Comparison of ENCODE assay signal across 16 cellular contexts in genomic region chr2:237350597-237350996, GRCh38.
"Had no signal": no experiment of that assay in that cellular context is flagged by ENCODE, and none has a peak within 500 bp of the region (broad histone marks: within the 10 kb centered on the region; RNA-seq: fewer than 3 reads in every experiment).

No MANE protein-coding gene starts in this region.

- H3K27ac Mint-ChIP-seq: activated CD8-positive, alpha-beta memory T cell treated with anti-CD3 and anti-CD28 coated beads, Interleukin-2, amount 10 ng/mL, durations not matched to agents 7 days and 5 days; activated naive CD8-positive, alpha-beta T cell treated with anti-CD3 and anti-CD28 coated beads for 36 hours; activated T-cell treated with anti-CD3 and anti-CD28 coated beads, Interleukin-2, amount 50 U/mL, for 72 hours; naive thymus-derived CD8-positive, alpha-beta T cell; progenitor cell of endocrine pancreas had no signal

- H3K36me3 Mint-ChIP-seq: activated CD8-positive, alpha-beta memory T cell treated with anti-CD3 and anti-CD28 coated beads, Interleukin-2, amount 10 ng/mL, durations not matched to agents 7 days and 5 days; activated naive CD8-positive, alpha-beta T cell treated with anti-CD3 and anti-CD28 coated beads for 36 hours had no signal

- H3K27ac ChIP-seq: foreskin keratinocyte, upper lobe of left lung had no signal

- H3K9me3 Mint-ChIP-seq: activated naive CD8-positive, alpha-beta T cell treated with anti-CD3 and anti-CD28 coated beads for 36 hours; activated T-cell treated with anti-CD3 and anti-CD28 coated beads, Interleukin-2, amount 50 U/mL, for 72 hours; naive thymus-derived CD8-positive, alpha-beta T cell had no signal

- DNase-seq: activated CD4-positive, alpha-beta T cell treated with anti-CD3 and anti-CD28 coated beads, Interleukin-2, amount 50 U/mL, for 48 hours; activated CD4-positive, CD25-positive, alpha-beta regulatory T cell treated with anti-CD3 and anti-CD28 coated beads, Interleukin-2, amount 50 U/mL, for 72 hours; activated CD8-positive, alpha-beta memory T cell treated with anti-CD3 and anti-CD28 coated beads, Interleukin-2, amount 10 ng/mL, durations not matched to agents 7 days and 5 days; activated gamma-delta T cell treated with Interleukin-2 at 50 U/mL for 16 hours; activated naive CD8-positive, alpha-beta T cell treated with anti-CD3 and anti-CD28 coated beads for 36 hours; activated T-cell treated with anti-CD3 and anti-CD28 coated beads, Interleukin-2, amount 50 U/mL, for 72 hours; anterior cingulate cortex; mucosa of descending colon; naive thymus-derived CD8-positive, alpha-beta T cell; substantia nigra; T-helper 9 cell; upper lobe of left lung had no signal

- H3K4me3 ChIP-seq: lung, mucosa of descending colon, upper lobe of left lung had no signal

- H3K27me3 Mint-ChIP-seq: activated CD8-positive, alpha-beta memory T cell treated with anti-CD3 and anti-CD28 coated beads, Interleukin-2, amount 10 ng/mL, durations not matched to agents 7 days and 5 days; activated naive CD8-positive, alpha-beta T cell treated with anti-CD3 and anti-CD28 coated beads for 36 hours; naive thymus-derived CD8-positive, alpha-beta T cell had no signal

- ATAC-seq: activated CD8-positive, alpha-beta memory T cell treated with anti-CD3 and anti-CD28 coated beads, Interleukin-2, amount 10 ng/mL, durations not matched to agents 7 days and 5 days; activated T-cell treated with anti-CD3 and anti-CD28 coated beads, Interleukin-2, amount 50 U/mL, for 72 hours; esophagus mucosa; mucosa of descending colon; naive thymus-derived CD8-positive, alpha-beta T cell had no signal

- H3K4me3 Mint-ChIP-seq: activated CD8-positive, alpha-beta memory T cell treated with anti-CD3 and anti-CD28 coated beads, Interleukin-2, amount 10 ng/mL, durations not matched to agents 7 days and 5 days; activated naive CD8-positive, alpha-beta T cell treated with anti-CD3 and anti-CD28 coated beads for 36 hours; activated T-cell treated with anti-CD3 and anti-CD28 coated beads, Interleukin-2, amount 50 U/mL, for 72 hours; naive thymus-derived CD8-positive, alpha-beta T cell had no signal

- H3K4me1 ChIP-seq: upper lobe of left lung had no signal

- H3K9me3 ChIP-seq: mucosa of descending colon, upper lobe of left lung had no signal

- H3K27me3 ChIP-seq: upper lobe of left lung had no signal

- H3K4me1 Mint-ChIP-seq: activated CD8-positive, alpha-beta memory T cell treated with anti-CD3 and anti-CD28 coated beads, Interleukin-2, amount 10 ng/mL, durations not matched to agents 7 days and 5 days; activated naive CD8-positive, alpha-beta T cell treated with anti-CD3 and anti-CD28 coated beads for 36 hours had no signal
